ENCODE assay signal across 9 cellular contexts in genomic region chr13:48542581-48543341, GRCh38. TPM values are rescaled to one million over a fixed set of nuclear protein-coding genes. Genes with fewer than 3 reads are reported as not detected.
DNase-seq lines count a peak whose midpoint lies in the region; ATAC-seq, FAIRE-seq and TF ChIP-seq lines count a peak whose summit lies in the region.
"Had no signal": no experiment of that assay in that cellular context is flagged by ENCODE, and none has a peak within 500 bp of the region (broad histone marks: within the 10 kb centered on the region; RNA-seq: fewer than 3 reads in every experiment).

No MANE protein-coding gene starts in this region.

- no peaks in the 10 kb centered on the region for H3K27me3 ChIP-seq in ectodermal cell (ENCODE audit: control insufficient read depth, insufficient read depth, low read length, poor library complexity, severe bottlenecking)
- H3K27me3 ChIP-seq in CD8-positive, alpha-beta T cell (ENCODE audit: insufficient read depth, low read length), result no peaks in the 10 kb centered on the region

- H3K36me3 Mint-ChIP-seq in CD8-positive, alpha-beta T cell, result no peaks in the 10 kb centered on the region
- no peaks in the 10 kb centered on the region for H3K36me3 Mint-ChIP-seq in stimulated activated effector memory CD8-positive, alpha-beta T cell treated with anti-CD3 and anti-CD28 coated beads, Interleukin-12 subunit alpha, Interleukin-12 subunit beta, amount 100 ng/mL, for 72 hours
- H3K36me3 Mint-ChIP-seq: IgD-negative memory B cell had no signal

- H3K4me3 Mint-ChIP-seq in CD8-positive, alpha-beta T cell, result no peak overlapping the region
- H3K4me3 Mint-ChIP-seq in stimulated activated effector memory CD8-positive, alpha-beta T cell treated with anti-CD3 and anti-CD28 coated beads, Interleukin-12 subunit alpha, Interleukin-12 subunit beta, amount 100 ng/mL, for 72 hours, result no peak overlapping the region
- H3K4me3 Mint-ChIP-seq: IgD-negative memory B cell had no signal

- CTCF ChIA-PET in CD8-positive, alpha-beta T cell (lab: Charles Lee), result interaction anchor here (1.0 to 1.8 kb wide), 4 partner anchors 13 to 38 kb away, joined by 3 to 5 read pairs (median 4); no protein-coding TSS in a partner anchor

- H3K27me3 Mint-ChIP-seq in CD8-positive, alpha-beta T cell (ENCODE audit: low read depth), result no peaks in the 10 kb centered on the region

- 20 to 26% methylated on average over 11 of the region's 11 CpGs for WGBS in ectodermal cell, 2 experiments

- FAIRE-seq in GM19239 (lab: Jason Lieb, UNC), result peak; percentile 72

- no peaks in the 10 kb centered on the region for H3K9me3 ChIP-seq in ectodermal cell (ENCODE audit: control insufficient read depth, low read length)
- H3K9me3 ChIP-seq in CD8-positive, alpha-beta T cell (ENCODE audit: low read length), result no peaks in the 10 kb centered on the region

- peak overlapping the region; percentile 52 for H3K27ac ChIP-seq in ectodermal cell (ENCODE audit: insufficient read depth, low read depth, low read length, poor library complexity, severe bottlenecking)
- H3K27ac ChIP-seq in CD8-positive, alpha-beta T cell (ENCODE audit: low read depth, low read length), result no peak overlapping the region

- no peak for TF ChIP-seq CTCF in CD8-positive, alpha-beta T cell (IDR thresholded peaks at IDR 0.05)

- H3K4me3 ChIP-seq in ectodermal cell (ENCODE audit: insufficient read depth, low read depth, low read length), result no peak overlapping the region
- H3K4me3 ChIP-seq in CD8-positive, alpha-beta T cell (ENCODE audit: low read depth, low read length), result no peak overlapping the region

- no peaks in the 10 kb centered on the region for H3K9me3 Mint-ChIP-seq in CD8-positive, alpha-beta T cell
- H3K9me3 Mint-ChIP-seq in stimulated activated effector memory CD8-positive, alpha-beta T cell treated with anti-CD3 and anti-CD28 coated beads, Interleukin-12 subunit alpha, Interleukin-12 subunit beta, amount 100 ng/mL, for 72 hours, result no peaks in the 10 kb centered on the region

- intact Hi-C loops in CD8-positive, alpha-beta T cell (cut with DNase I, micrococcal nuclease), result no loop called here

- H3K4me1 Mint-ChIP-seq in CD8-positive, alpha-beta T cell (ENCODE audit: low read depth), result no peaks in the 10 kb centered on the region
- H3K4me1 Mint-ChIP-seq in stimulated activated effector memory CD8-positive, alpha-beta T cell treated with anti-CD3 and anti-CD28 coated beads, Interleukin-12 subunit alpha, Interleukin-12 subunit beta, amount 100 ng/mL, for 72 hours, result peaks cover 5% of the 10 kb centered on the region
- H3K4me1 Mint-ChIP-seq: IgD-negative memory B cell had no signal

- H3K27ac Mint-ChIP-seq in CD8-positive, alpha-beta T cell, result no peak overlapping the region
- H3K27ac Mint-ChIP-seq in stimulated activated effector memory CD8-positive, alpha-beta T cell treated with anti-CD3 and anti-CD28 coated beads, Interleukin-12 subunit alpha, Interleukin-12 subunit beta, amount 100 ng/mL, for 72 hours, result no peak overlapping the region
- H3K27ac Mint-ChIP-seq: IgD-negative memory B cell had no signal

- ATAC-seq in CD8-positive, alpha-beta T cell, result no peak
- ATAC-seq in stimulated activated effector memory CD8-positive, alpha-beta T cell treated with anti-CD3 and anti-CD28 coated beads, Interleukin-12 subunit alpha, Interleukin-12 subunit beta, amount 100 ng/mL, for 72 hours, result no peak

- H3K4me1 ChIP-seq in ectodermal cell (ENCODE audit: control insufficient read depth, insufficient read depth, low read length), result peaks cover 14% of the 10 kb centered on the region
- no peaks in the 10 kb centered on the region for H3K4me1 ChIP-seq in CD8-positive, alpha-beta T cell (ENCODE audit: insufficient read depth, low read length)

- DNase-seq in GM19239 (ENCODE audit: insufficient read length, low spot score) (no peak), NCI-H2196 treated with DMSO at 0.1 percent for 48 hours (lab: John Stamatoyannopoulos, UW; ENCODE audit: unreplicated experiment) (peak; percentile 33), mucosa of gallbladder (ENCODE audit: low spot score) (peak; percentile 51), GM19240 (ENCODE audit: insufficient read length, low spot score) (no peak), mesenteric fat pad (ENCODE audit: low spot score) (no peak)
- DNase-seq in CD8-positive, alpha-beta T cell, result no peak
- no peak for DNase-seq in stimulated activated effector memory CD8-positive, alpha-beta T cell treated with anti-CD3 and anti-CD28 coated beads, Interleukin-12 subunit alpha, Interleukin-12 subunit beta, amount 100 ng/mL, for 72 hours (ENCODE audit: low spot score in 2 of 2)

- POLR2A ChIA-PET in CD8-positive, alpha-beta T cell (lab: Charles Lee), result interaction anchor here (0.9 to 1.6 kb wide), 2 partner anchors 10 to 18 kb away, joined by 3 to 6 read pairs; partner anchors contain the start of gene RCBTB2

- H3K36me3 ChIP-seq in ectodermal cell (ENCODE audit: control insufficient read depth, insufficient read depth, low read length), result no peaks in the 10 kb centered on the region
- no peaks in the 10 kb centered on the region for H3K36me3 ChIP-seq in CD8-positive, alpha-beta T cell (ENCODE audit: insufficient read depth, low read length)

RNA-seq across cellular contexts. Expression of gene RCBTB2, which starts 9.9 kb away (rescaled TPM):
- 35.0 TPM for polyA plus RNA-seq in ectodermal cell (2013, experiment 1 of 4)
- polyA plus RNA-seq in ectodermal cell (2013, experiment 2 of 4), result 36.4 TPM
- 30.6 TPM for polyA plus RNA-seq in ectodermal cell (2013, experiment 3 of 4)
- 32.6 TPM for polyA plus RNA-seq in ectodermal cell (2013, experiment 4 of 4)
- 18.3 TPM for total RNA-seq in mucosa of gallbladder
- total RNA-seq in CD8-positive, alpha-beta T cell, result 1 to 10 TPM; 1.5 to 2.0 TPM
- 11.8 TPM for total RNA-seq in mesenteric fat pad

Comparison
In these comparisons a context has a peak if more than half of its experiments do, and no peak if none do; other contexts are left out.
1. DNase-seq: peak in NCI-H2196 treated with DMSO at 0.1 percent for 48 hours (single experiment) and mucosa of gallbladder (single experiment); none in GM19239 (single experiment), CD8-positive, alpha-beta T cell (0 of 7), stimulated activated effector memory CD8-positive, alpha-beta T cell treated with anti-CD3 and anti-CD28 coated beads, Interleukin-12 subunit alpha, Interleukin-12 subunit beta, amount 100 ng/mL, for 72 hours (0 of 2), GM19240 (single experiment) and mesenteric fat pad (single experiment).